ENCODE assay signal across 14 cellular contexts in the genomic region with DNA sequence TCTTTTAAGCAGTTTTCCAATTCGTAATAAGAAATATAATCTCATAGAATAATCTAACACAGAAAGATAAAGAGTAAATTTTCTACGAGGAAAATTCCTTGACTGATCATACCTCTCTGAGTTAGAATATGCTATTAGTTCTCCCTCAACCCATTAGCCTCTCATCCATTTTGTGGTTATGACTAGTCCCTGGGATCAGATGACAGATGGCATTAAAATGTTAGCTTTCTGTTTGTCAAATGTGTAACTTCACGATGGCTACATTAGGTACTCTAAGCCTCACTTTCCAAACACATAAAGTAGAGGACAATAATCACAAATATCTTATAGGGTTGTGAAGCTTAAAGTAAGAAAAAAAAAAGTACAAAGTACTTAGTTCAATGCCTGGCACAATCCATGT.
DNase-seq lines count a peak whose midpoint lies in the region; ATAC-seq, FAIRE-seq and TF ChIP-seq lines count a peak whose summit lies in the region.
"Had no signal": no experiment of that assay in that cellular context is flagged by ENCODE, and none has a peak within 500 bp of the region (broad histone marks: within the 10 kb centered on the region; RNA-seq: fewer than 3 reads in every experiment).

No MANE protein-coding gene starts in this region.

- POLR2A ChIA-PET in naive thymus-derived CD8-positive, alpha-beta T cell (lab: Charles Lee), result no interaction called here

- H3K4me3 Mint-ChIP-seq in astrocyte (ENCODE audit: unreplicated experiment), result no peak overlapping the region
- no peak overlapping the region for H3K4me3 Mint-ChIP-seq in naive thymus-derived CD8-positive, alpha-beta T cell
- H3K4me3 Mint-ChIP-seq: activated CD4-positive, alpha-beta memory T cell treated with anti-CD3 and anti-CD28 coated beads for 36 hours; CD14-positive monocyte had no signal

- DNase-seq in AG08395 (ENCODE audit: low spot score) (peak; percentile 48), HTR-8/SVneo (ENCODE audit: insufficient read length, low spot score) (peak; percentile 43), astrocyte (ENCODE audit: low read depth) (peak; percentile 80), kidney epithelial cell (ENCODE audit: low read depth) (peak; percentile 43), GM19238 (ENCODE audit: insufficient read length, low spot score) (no peak), DMS79 (lab: John Stamatoyannopoulos, UW) (no peak)
- no peak for DNase-seq in naive thymus-derived CD8-positive, alpha-beta T cell
- DNase-seq: activated CD4-positive, alpha-beta memory T cell treated with anti-CD3 and anti-CD28 coated beads for 36 hours; activated naive CD4-positive, alpha-beta T cell treated with Interleukin-2 at 50 U/mL for 16 hours; cortex of kidney; head of caudate nucleus; retina had no signal

- H3K9ac ChIP-seq in astrocyte (ENCODE audit: low read length), result peak overlapping the region; percentile 59

- TF ChIP-seq CTCF in astrocyte (IDR thresholded peaks at IDR 0.05; ENCODE audit: insufficient read depth, low read depth, low read length) (no peak), kidney epithelial cell (IDR thresholded peaks at IDR 0.05; ENCODE audit: insufficient read depth, low read length, poor library complexity, severe bottlenecking) (no peak)

- no peaks in the 10 kb centered on the region for H3K9me3 ChIP-seq in astrocyte (ENCODE audit: insufficient read depth, low read depth, low read length)

- FAIRE-seq in HTR-8/SVneo (lab: Jason Lieb, UNC) (peak; percentile 36), astrocyte (lab: Jason Lieb, UNC) (peak; percentile 71)

- H3K27me3 ChIP-seq in astrocyte (ENCODE audit: insufficient read depth, low read length), result no peaks in the 10 kb centered on the region
- H3K27me3 ChIP-seq in kidney epithelial cell (ENCODE audit: control insufficient read depth, insufficient read depth, low read length), result no peaks in the 10 kb centered on the region

- H3K36me3 Mint-ChIP-seq in astrocyte (ENCODE audit: low read depth, unreplicated experiment), result peaks cover 4% of the 10 kb centered on the region
- H3K36me3 Mint-ChIP-seq in naive thymus-derived CD8-positive, alpha-beta T cell, result peaks cover 0 to 80% (median 8%) of the 10 kb centered on the region in 3 donors

- H3K4me1 ChIP-seq in astrocyte (ENCODE audit: insufficient read depth, low read length), result peaks cover 7% of the 10 kb centered on the region

- peaks cover 4% of the 10 kb centered on the region for H3K36me3 ChIP-seq in astrocyte (ENCODE audit: insufficient read depth, low read length)
- H3K36me3 ChIP-seq in kidney epithelial cell (ENCODE audit: control insufficient read depth, insufficient read depth, low read length), result no peaks in the 10 kb centered on the region

- H3K27ac ChIP-seq in astrocyte (ENCODE audit: low read depth, low read length), result peak overlapping the region; percentile 63

- peak overlapping the region; percentile 54 for H3K4me2 ChIP-seq in astrocyte (ENCODE audit: low read length)

- H3K27me3 Mint-ChIP-seq in astrocyte (ENCODE audit: low read depth, unreplicated experiment), result no peaks in the 10 kb centered on the region
- H3K27me3 Mint-ChIP-seq in naive thymus-derived CD8-positive, alpha-beta T cell, result no peaks in the 10 kb centered on the region
- H3K27me3 Mint-ChIP-seq: activated CD4-positive, alpha-beta memory T cell treated with anti-CD3 and anti-CD28 coated beads for 36 hours had no signal

- peak overlapping the region; percentile 84 for H3K27ac Mint-ChIP-seq in astrocyte (ENCODE audit: unreplicated experiment)
- H3K27ac Mint-ChIP-seq in naive thymus-derived CD8-positive, alpha-beta T cell, result no peak overlapping the region
- H3K27ac Mint-ChIP-seq: activated CD4-positive, alpha-beta memory T cell treated with anti-CD3 and anti-CD28 coated beads for 36 hours; CD14-positive monocyte had no signal

- no peaks in the 10 kb centered on the region for H3K79me2 ChIP-seq in astrocyte (ENCODE audit: insufficient read depth, low read length)

- H3K9me3 Mint-ChIP-seq in astrocyte (ENCODE audit: unreplicated experiment), result no peaks in the 10 kb centered on the region
- H3K9me3 Mint-ChIP-seq in naive thymus-derived CD8-positive, alpha-beta T cell, result no peaks in the 10 kb centered on the region
- H3K9me3 Mint-ChIP-seq: activated CD4-positive, alpha-beta memory T cell treated with anti-CD3 and anti-CD28 coated beads for 36 hours; CD14-positive monocyte had no signal

- no peak overlapping the region for H3K4me3 ChIP-seq in astrocyte (ENCODE audit: insufficient read depth, low read depth, low read length)
- no peak overlapping the region for H3K4me3 ChIP-seq in kidney epithelial cell (ENCODE audit: low read depth, low read length)

- no peak overlapping the region for H2AFZ ChIP-seq in astrocyte (ENCODE audit: low read depth, low read length)

- ATAC-seq in naive thymus-derived CD8-positive, alpha-beta T cell, result no peak
- no peak for ATAC-seq in GM21367 (IDR thresholded peaks at IDR 0.05; ENCODE audit: unreplicated experiment)

- peaks cover 33% of the 10 kb centered on the region for H3K4me1 Mint-ChIP-seq in astrocyte (ENCODE audit: low read depth, unreplicated experiment)
- H3K4me1 Mint-ChIP-seq in naive thymus-derived CD8-positive, alpha-beta T cell, result peaks cover 0 to 1% (median under 1%) of the 10 kb centered on the region in 4 donors
- H3K4me1 Mint-ChIP-seq: CD14-positive monocyte had no signal

- H4K20me1 ChIP-seq in astrocyte (ENCODE audit: insufficient read depth, low read length), result no peaks in the 10 kb centered on the region

Comparison
In these comparisons a context has a peak if more than half of its experiments do, and no peak if none do; other contexts are left out.
1. DNase-seq: peak in AG08395 (single experiment), HTR-8/SVneo (single experiment), astrocyte (single experiment) and kidney epithelial cell (single experiment); none in naive thymus-derived CD8-positive, alpha-beta T cell (0 of 10), GM19238 (single experiment) and DMS79 (single experiment).